In the genomic region with DNA sequence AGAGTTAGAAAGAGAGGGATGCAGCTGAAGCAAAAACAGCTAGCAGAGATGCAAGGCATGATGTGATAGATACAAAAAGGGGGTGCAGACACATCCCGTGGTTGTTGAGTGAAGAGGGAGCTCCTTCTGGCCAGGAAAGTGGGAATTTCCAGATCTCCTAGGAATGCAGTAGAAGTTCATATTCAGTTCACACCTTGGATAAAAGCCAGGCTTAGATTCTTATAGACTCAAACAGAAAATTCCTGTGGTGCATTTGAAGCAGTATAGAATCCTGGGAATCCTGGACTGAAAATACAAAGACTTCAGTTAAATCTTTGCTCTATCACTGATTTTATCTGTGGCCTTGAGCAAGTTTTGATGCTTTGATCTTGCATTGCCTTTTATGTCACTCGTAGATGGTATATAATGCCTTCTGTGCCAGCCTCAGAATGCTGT, we compare ENCODE assay signal across 15 cellular contexts. TPM values are rescaled to one million over a fixed set of nuclear protein-coding genes. Genes with fewer than 3 reads are reported as not detected.
DNase-seq lines count a peak whose midpoint lies in the region; ATAC-seq and TF ChIP-seq lines count a peak whose summit lies in the region.
"Had no signal": no experiment of that assay in that cellular context is flagged by ENCODE, and none has a peak within 500 bp of the region (broad histone marks: within the 10 kb centered on the region; RNA-seq: fewer than 3 reads in every experiment).

No MANE protein-coding gene starts in this region.

- DNase-seq in Daoy (ENCODE audit: low read depth) (peak; percentile 57), LoVo (ENCODE audit: low spot score) (peak; percentile 26), chondrocyte (ENCODE audit: low spot score) (no peak), mesenchymal stem cell (peak; percentile 79), Kasumi-1 (lab: John Stamatoyannopoulos, UW) (no peak), NCI-H2227 treated with DMSO at 0.1 percent for 48 hours (lab: John Stamatoyannopoulos, UW) (no peak), substantia nigra (lab: John Stamatoyannopoulos, UW) (no peak)
- DNase-seq: activated CD4-positive, alpha-beta T cell treated with anti-CD3 and anti-CD28 coated beads for 4 hours; activated naive CD4-positive, alpha-beta T cell; Caco-2; MV-4-11; NCI-H524 treated with DMSO at 0.1 percent for 48 hours had no signal

- no peak overlapping the region for H2BK5ac ChIP-seq in mesenchymal stem cell (ENCODE audit: low read depth, low read length, poor library complexity, severe bottlenecking)

- no peak overlapping the region for H3K14ac ChIP-seq in mesenchymal stem cell (ENCODE audit: low read length in 2 of 2)

- no peak overlapping the region for H3K4me3 Mint-ChIP-seq in chondrocyte (ENCODE audit: unreplicated experiment)

- H3K4me3 ChIP-seq in mesenchymal stem cell (ENCODE audit: insufficient read depth in 1 of 2, low read depth in 1 of 2, low read length in 2 of 2) = no peak overlapping the region
- H3K4me3 ChIP-seq: HAP-1, SK-N-MC had no signal

- TF ChIP-seq CTCF in chondrocyte (IDR thresholded peaks at IDR 0.05) = no peak

- H2BK12ac ChIP-seq in mesenchymal stem cell (ENCODE audit: low read length in 2 of 2) = no peak overlapping the region

- H3K9ac ChIP-seq in mesenchymal stem cell (ENCODE audit: low read length) = no peak overlapping the region

- no peaks in the 10 kb centered on the region for H3K27me3 ChIP-seq in mesenchymal stem cell (ENCODE audit: control insufficient read depth in 1 of 2, insufficient read depth in 1 of 2, low read length in 2 of 2)

- H3K36me3 ChIP-seq in mesenchymal stem cell (ENCODE audit: control insufficient read depth in 1 of 2, insufficient read depth in 2 of 2, low read depth in 1 of 2, low read length in 2 of 2) = peaks cover 9 to 41% of the 10 kb centered on the region in 2 experiments

- no peak overlapping the region for H3K18ac ChIP-seq in mesenchymal stem cell (ENCODE audit: low read depth in 1 of 2, low read length in 2 of 2)

- H3K9me3 Mint-ChIP-seq in chondrocyte (ENCODE audit: low read depth) = no peaks in the 10 kb centered on the region

- H3K79me1 ChIP-seq in mesenchymal stem cell (replicated peaks; ENCODE audit: low read length, poor library complexity, severe bottlenecking) = peaks cover 22% of the 10 kb centered on the region

- no peak for ATAC-seq in HG03439 (IDR thresholded peaks at IDR 0.05; ENCODE audit: unreplicated experiment)

- no peak overlapping the region for H3K4me2 ChIP-seq in mesenchymal stem cell (ENCODE audit: low read length, poor library complexity, severe bottlenecking)

- H3K36me3 Mint-ChIP-seq in chondrocyte (ENCODE audit: low read depth) = peaks cover 18% of the 10 kb centered on the region

- peaks cover 3% of the 10 kb centered on the region for H3K4me1 ChIP-seq in mesenchymal stem cell (ENCODE audit: control insufficient read depth, insufficient read depth, low read depth, low read length)
- H3K4me1 ChIP-seq: HAP-1 had no signal

- H2BK120ac ChIP-seq in mesenchymal stem cell (ENCODE audit: low read depth, low read length) = no peak overlapping the region

- no peak overlapping the region for H4K8ac ChIP-seq in mesenchymal stem cell (ENCODE audit: low read length)

- no peak overlapping the region for H4K91ac ChIP-seq in mesenchymal stem cell (ENCODE audit: low read length)

- no peak overlapping the region for H3K4ac ChIP-seq in mesenchymal stem cell (ENCODE audit: low read depth in 1 of 2, low read length in 2 of 2)

- H3K9me3 ChIP-seq in mesenchymal stem cell (ENCODE audit: control insufficient read depth, low read length) = no peaks in the 10 kb centered on the region
- H3K9me3 ChIP-seq: Caco-2, HAP-1 had no signal

- no peak overlapping the region for H2AFZ ChIP-seq in mesenchymal stem cell (ENCODE audit: low read depth, low read length)

- peak overlapping the region; percentile 68 for H3K27ac Mint-ChIP-seq in chondrocyte (ENCODE audit: unreplicated experiment)

- no peaks in the 10 kb centered on the region for H3K27me3 Mint-ChIP-seq in chondrocyte (ENCODE audit: low read depth)

- H3K27ac ChIP-seq in mesenchymal stem cell (ENCODE audit: low read length, poor library complexity, severe bottlenecking) = peak overlapping the region; percentile 55
- H3K27ac ChIP-seq in substantia nigra (ENCODE audit: low read depth, low read length, poor library complexity, severe bottlenecking) = no peak overlapping the region
- H3K27ac ChIP-seq: SK-N-MC had no signal

- peaks cover 37% of the 10 kb centered on the region for H3K4me1 Mint-ChIP-seq in chondrocyte (ENCODE audit: low read depth)

- H2AK5ac ChIP-seq in mesenchymal stem cell (ENCODE audit: low read length, severe bottlenecking) = no peak overlapping the region

- WGBS in mesenchymal stem cell = 86% methylated on average over 1 of the region's 2 CpGs

- H3K23ac ChIP-seq in mesenchymal stem cell (ENCODE audit: low read length in 2 of 2) = no peak overlapping the region

- no peak overlapping the region for H2BK15ac ChIP-seq in mesenchymal stem cell (ENCODE audit: low read depth, poor library complexity, severe bottlenecking)

RNA-seq across cellular contexts. Expression of gene SGPL1, which starts 33.9 kb away (rescaled TPM):
- 22.5 and 23.5 TPM in 2 replicates for total RNA-seq in Daoy (2014; rRNA removed; shearing (Covaris generic))
- total RNA-seq in chondrocyte = 44.2 to 71.8 TPM (median 60.5 TPM) in 3 replicates
- 18.5 TPM for polyA plus RNA-seq in mesenchymal stem cell (2013, experiment 1 of 2)
- polyA plus RNA-seq in mesenchymal stem cell (2013, experiment 2 of 2) = 18.4 TPM

RNA-seq across cellular contexts. Expression of gene PCBD1, which starts 38.8 kb away (rescaled TPM):
- 26.2 and 31.7 TPM in 2 replicates for total RNA-seq in Daoy (2014; rRNA removed; shearing (Covaris generic))
- 38.4 to 55.0 TPM (median 49.3 TPM) in 3 replicates for total RNA-seq in chondrocyte
- 86.1 TPM for polyA plus RNA-seq in mesenchymal stem cell (2013, experiment 1 of 2)
- polyA plus RNA-seq in mesenchymal stem cell (2013, experiment 2 of 2) = 80.5 TPM

Comparison
In these comparisons a context has a peak if more than half of its experiments do, and no peak if none do; other contexts are left out.
1. DNase-seq: peak in Daoy (single experiment), LoVo (single experiment) and mesenchymal stem cell (single experiment); none in chondrocyte (single experiment), Kasumi-1 (0 of 2), NCI-H2227 treated with DMSO at 0.1 percent for 48 hours (single experiment) and substantia nigra (0 of 49).